Comparison of ENCODE assay signal across 8 cellular contexts in genomic region chr10:119209050-119209735, GRCh38. TPM values are rescaled to one million over a fixed set of nuclear protein-coding genes. Genes with fewer than 3 reads are reported as not detected.
DNase-seq lines count a peak whose midpoint lies in the region; ATAC-seq, FAIRE-seq and TF ChIP-seq lines count a peak whose summit lies in the region.

No MANE protein-coding gene starts in this region.

- peaks cover 4% of the 10 kb centered on the region for H3K36me3 Mint-ChIP-seq in activated naive CD8-positive, alpha-beta T cell treated with anti-CD3 and anti-CD28 coated beads, Interleukin-2, amount 10 ng/mL, durations not matched to agents 7 days and 5 days

- peak overlapping the region; percentile 90 for H3K27ac Mint-ChIP-seq in activated naive CD8-positive, alpha-beta T cell treated with anti-CD3 and anti-CD28 coated beads, Interleukin-2, amount 10 ng/mL, durations not matched to agents 7 days and 5 days

- no peaks in the 10 kb centered on the region for H3K27me3 Mint-ChIP-seq in activated naive CD8-positive, alpha-beta T cell treated with anti-CD3 and anti-CD28 coated beads, Interleukin-2, amount 10 ng/mL, durations not matched to agents 7 days and 5 days

- H3K36me3 ChIP-seq in SJSA1 (peaks cover 25% of the 10 kb centered on the region), pancreas (no peaks in the 10 kb centered on the region)

- POLR2A ChIA-PET in activated naive CD8-positive, alpha-beta T cell treated with anti-CD3 and anti-CD28 coated beads, Interleukin-2, amount 10 ng/mL, durations not matched to agents 7 days and 5 days (lab: Charles Lee), result interaction anchor here (0.5 to 2.9 kb wide), 7 partner anchors 22 to 367 kb away, joined by 3 to 10 read pairs (median 4); no protein-coding TSS in a partner anchor

- H3K27me3 ChIP-seq in SJSA1 (replicated peaks), result no peaks in the 10 kb centered on the region
- no peaks in the 10 kb centered on the region for H3K27me3 ChIP-seq in pancreas

- WGBS in pancreas, 2 donors, result 38 to 41% methylated on average over 15 of the region's 15 CpGs

- no peak for FAIRE-seq in pancreas (lab: Jason Lieb, UNC)

- TF ChIP-seq CTCF in GM20000 (IDR thresholded peaks at IDR 0.05; ENCODE audit: extremely low read depth, missing control alignments) (peak; percentile 88), pancreas (IDR thresholded peaks at IDR 0.05) (peak; percentile 18 to 77 (median 48))

- H3K4me1 Mint-ChIP-seq in activated naive CD8-positive, alpha-beta T cell treated with anti-CD3 and anti-CD28 coated beads, Interleukin-2, amount 10 ng/mL, durations not matched to agents 7 days and 5 days, result peaks cover 58% of the 10 kb centered on the region

- peaks cover 66% of the 10 kb centered on the region for H3K4me1 ChIP-seq in SJSA1 (replicated peaks)
- peaks cover 0 to 25% (median 0%) of the 10 kb centered on the region in 3 donors for H3K4me1 ChIP-seq in pancreas

- intact Hi-C loops in Right ventricle myocardium superior (cut with DNase I), result loop anchor here (5.0 kb wide), 2 partner anchors 108 to 208 kb away; no protein-coding TSS in a partner anchor
- intact Hi-C loops in pancreas (cut with DNase I), result loop anchor here in 2 of 3 donors (10.0 kb wide), 1 partner anchor 206 kb away; no protein-coding TSS in a partner anchor

- peak overlapping the region; percentile 97 for H3K4me3 Mint-ChIP-seq in activated naive CD8-positive, alpha-beta T cell treated with anti-CD3 and anti-CD28 coated beads, Interleukin-2, amount 10 ng/mL, durations not matched to agents 7 days and 5 days

- no peak for ATAC-seq in activated naive CD8-positive, alpha-beta T cell treated with anti-CD3 and anti-CD28 coated beads, Interleukin-2, amount 10 ng/mL, durations not matched to agents 7 days and 5 days (ENCODE audit: low read depth)
- ATAC-seq in Right ventricle myocardium superior (ENCODE audit: poor library complexity) (peak; percentile 19), pancreas (no peak), GM19397 (IDR thresholded peaks at IDR 0.05; ENCODE audit: unreplicated experiment) (no peak)

- peak; percentile 60 for DNase-seq in AG08395 (ENCODE audit: low spot score)
- peak; percentile 60 for DNase-seq in GM20000 (ENCODE audit: low spot score)
- DNase-seq in SJSA1 (ENCODE audit: low read depth in 1 of 2, low spot score in 2 of 2), result peak; percentile 67 to 78
- peak; percentile 61 for DNase-seq in activated naive CD8-positive, alpha-beta T cell treated with anti-CD3 and anti-CD28 coated beads, Interleukin-2, amount 10 ng/mL, durations not matched to agents 7 days and 5 days
- DNase-seq in Right ventricle myocardium superior, result peak; percentile 78
- DNase-seq in pancreas, result peak in 5 of 6 donors; percentile 30 to 70 (median 50)
- DNase-seq in ureter (ENCODE audit: low spot score), result peak; percentile 59

- H3K9me3 ChIP-seq in SJSA1 (replicated peaks) (no peaks in the 10 kb centered on the region), pancreas (no peaks in the 10 kb centered on the region)

- H3K9me3 Mint-ChIP-seq in activated naive CD8-positive, alpha-beta T cell treated with anti-CD3 and anti-CD28 coated beads, Interleukin-2, amount 10 ng/mL, durations not matched to agents 7 days and 5 days, result no peaks in the 10 kb centered on the region

- H3K4me3 ChIP-seq in SJSA1 (peak overlapping the region; percentile 97), pancreas (peak overlapping the region in 2 of 4 donors; percentile 79 to 85)

- H3K27ac ChIP-seq in SJSA1, result peak overlapping the region; percentile 80
- peak overlapping the region in 1 of 4 donors; percentile 76 for H3K27ac ChIP-seq in pancreas

RNA-seq across cellular contexts. Expression of gene GRK5, which starts 1.8 kb away (rescaled TPM):
- 19.4 TPM in 2 replicates for total RNA-seq in SJSA1 (2014; rRNA removed; shearing (Covaris generic))
- total RNA-seq in activated naive CD8-positive, alpha-beta T cell treated with anti-CD3 and anti-CD28 coated beads, Interleukin-2, amount 10 ng/mL, durations not matched to agents 7 days and 5 days, result 10 to 100 TPM; 19.6 to 21.8 TPM
- total RNA-seq in Right ventricle myocardium superior (47.6 TPM), pancreas (1 to 10 TPM; 1.4 to 4.1 (median 2.2) TPM), ureter (16.7 TPM)
- polyA plus RNA-seq in pancreas, result 1 to 10 TPM; 2.3 to 6.0 TPM

RNA-seq across cellular contexts. Expression of gene PRDX3, which starts 30.6 kb away (rescaled TPM):
- 304 and 376 TPM in 2 replicates for total RNA-seq in SJSA1 (2014; rRNA removed; shearing (Covaris generic))
- 10 to 100 TPM; 93.8 to 99.3 TPM for total RNA-seq in activated naive CD8-positive, alpha-beta T cell treated with anti-CD3 and anti-CD28 coated beads, Interleukin-2, amount 10 ng/mL, durations not matched to agents 7 days and 5 days
- 261 TPM for total RNA-seq in Right ventricle myocardium superior
- 10 to 100 TPM; 27.1 to 59.3 (median 42.4) TPM for total RNA-seq in pancreas
- polyA plus RNA-seq in pancreas, result 10 to 100 TPM; 39.3 to 87.4 TPM
- total RNA-seq in ureter, result 95.0 TPM

RNA-seq across cellular contexts. Expression of gene SFXN4, which starts 43.7 kb away (rescaled TPM):
- 23.5 and 46.2 TPM in 2 replicates for total RNA-seq in SJSA1 (2014; rRNA removed; shearing (Covaris generic))
- 10 to 100 TPM; 23.2 to 24.1 TPM for total RNA-seq in activated naive CD8-positive, alpha-beta T cell treated with anti-CD3 and anti-CD28 coated beads, Interleukin-2, amount 10 ng/mL, durations not matched to agents 7 days and 5 days
- total RNA-seq in Right ventricle myocardium superior, result 48.2 TPM
- 10 to 100 TPM; 16.1 to 28.4 (median 21.7) TPM for total RNA-seq in pancreas
- polyA plus RNA-seq in pancreas, result 10 to 100 TPM; 56.8 to 58.6 TPM
- total RNA-seq in ureter, result 34.5 TPM
